ENCODE assay signal across 10 cellular contexts in the genomic region with DNA sequence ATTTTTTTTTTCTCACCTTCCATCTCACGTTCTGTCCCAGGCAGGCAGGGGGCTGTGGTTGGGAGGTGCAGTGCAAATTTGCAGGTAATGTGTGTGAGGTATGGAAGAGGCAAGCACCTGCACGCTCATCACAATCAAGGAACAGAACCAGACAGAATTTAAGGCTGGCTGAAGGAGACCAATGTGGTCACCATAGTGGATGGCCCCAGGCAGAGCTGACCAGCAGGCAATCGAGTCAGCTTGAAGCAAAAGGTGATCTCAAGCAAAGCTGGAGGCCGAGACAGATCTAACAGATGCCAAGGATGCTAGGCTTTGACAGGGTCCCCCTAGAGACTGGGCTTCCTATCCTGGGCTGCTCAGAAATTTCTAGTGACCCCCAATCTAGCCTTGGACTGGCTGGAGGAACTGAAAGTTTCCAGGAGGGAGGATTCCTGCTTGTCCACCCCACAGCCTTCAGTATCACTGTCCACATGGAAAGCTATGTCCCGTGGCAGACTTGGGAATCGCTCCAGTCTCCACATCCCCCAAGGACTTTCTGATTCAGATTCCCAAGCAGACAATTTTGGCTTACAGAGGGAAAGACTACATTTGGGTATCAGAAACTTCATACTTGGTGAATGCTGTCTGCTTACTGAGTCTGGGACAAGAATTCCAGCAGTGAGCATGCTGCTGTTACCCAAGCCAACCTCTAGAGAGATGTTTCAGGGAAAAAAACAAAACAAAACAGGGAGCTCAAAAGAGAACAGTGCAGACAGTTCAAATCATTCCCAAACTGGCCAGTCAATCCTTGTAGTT. TPM values are rescaled to one million over a fixed set of nuclear protein-coding genes. Genes with fewer than 3 reads are reported as not detected.
DNase-seq lines count a peak whose midpoint lies in the region; ATAC-seq and TF ChIP-seq lines count a peak whose summit lies in the region.
"Had no signal": no experiment of that assay in that cellular context is flagged by ENCODE, and none has a peak within 500 bp of the region (broad histone marks: within the 10 kb centered on the region; RNA-seq: fewer than 3 reads in every experiment).

No MANE protein-coding gene starts in this region.

- H3K9me3 Mint-ChIP-seq in endothelial cell (ENCODE audit: unreplicated experiment): no peaks in the 10 kb centered on the region

- H2AFZ ChIP-seq in PC-3 (ENCODE audit: low read length): no peak overlapping the region

- H3K4me1 ChIP-seq in PC-3 (ENCODE audit: insufficient read depth, low read length) (peaks cover 49% of the 10 kb centered on the region), muscle layer of colon (ENCODE audit: insufficient read depth, low read length) (peaks cover 30% of the 10 kb centered on the region), aorta (ENCODE audit: control insufficient read depth in 1 of 2, insufficient read depth in 2 of 2, low read length in 2 of 2) (no peaks in the 10 kb centered on the region)

- H3K27ac Mint-ChIP-seq in endothelial cell (ENCODE audit: unreplicated experiment): no peak overlapping the region

- H3K36me3 Mint-ChIP-seq in endothelial cell (ENCODE audit: low read depth, unreplicated experiment): no peaks in the 10 kb centered on the region

- H3F3A ChIP-seq in PC-3 (ENCODE audit: low read length, unreplicated experiment): peaks cover 17% of the 10 kb centered on the region

- H3K79me2 ChIP-seq in PC-3 (ENCODE audit: low read length): no peaks in the 10 kb centered on the region

- H3K27me3 Mint-ChIP-seq in endothelial cell (ENCODE audit: unreplicated experiment): peaks cover 2% of the 10 kb centered on the region

- H3K4me3 Mint-ChIP-seq in endothelial cell (ENCODE audit: unreplicated experiment): no peak overlapping the region

- H3K27me3 ChIP-seq in PC-3 (ENCODE audit: low read length) (no peaks in the 10 kb centered on the region), muscle layer of colon (ENCODE audit: control insufficient read depth in 1 of 2, insufficient read depth in 2 of 2, low read length in 2 of 2) (no peaks in the 10 kb centered on the region), aorta (ENCODE audit: control insufficient read depth in 1 of 2, insufficient read depth in 2 of 2, low read length in 1 of 2) (no peaks in the 10 kb centered on the region), dorsolateral prefrontal cortex (no peaks in the 10 kb centered on the region)

- DNase-seq in PC-3: peak; percentile 17
- DNase-seq in epithelial cell of prostate (ENCODE audit: low read depth, low spot score): no peak
- DNase-seq in aorta: no peak
- no peak for DNase-seq in endothelial cell (ENCODE audit: low spot score)
- DNase-seq in dorsolateral prefrontal cortex: no peak
- DNase-seq: DND-41, NCI-H1694 treated with DMSO at 0.1 percent for 48 hours had no signal

- H3K9ac ChIP-seq in PC-3 (ENCODE audit: low read length): no peak overlapping the region
- no peak overlapping the region for H3K9ac ChIP-seq in muscle layer of colon (ENCODE audit: low read length)

- CTCF ChIA-PET in PC-3 (lab: Charles Lee): interaction anchor here (1.0 kb wide), 1 partner anchor 43 kb away, joined by 4 read pairs; no protein-coding TSS in a partner anchor

- POLR2A ChIA-PET in PC-3 (lab: Charles Lee; ENCODE audit: unreplicated experiment): no interaction called here

- TF ChIP-seq CTCF in PC-3 (conservative IDR thresholded peaks at IDR 0.05; ENCODE audit: low read depth, low read length) (no peak), endothelial cell (IDR thresholded peaks at IDR 0.05; ENCODE audit: unreplicated experiment) (no peak), dorsolateral prefrontal cortex (IDR thresholded peaks at IDR 0.05 in 54 of 56, conservative IDR thresholded peaks at IDR 0.05 in 2 of 56; ENCODE audit: low read depth in 1 of 56, partially characterized antibody in 56 of 56) (peak in 6 of 56 donors; percentile 8 to 34 (median 17))

- no peaks in the 10 kb centered on the region for H3K36me3 ChIP-seq in PC-3 (ENCODE audit: low read depth, low read length)
- no peaks in the 10 kb centered on the region for H3K36me3 ChIP-seq in muscle layer of colon (ENCODE audit: insufficient read depth, low read length)
- no peaks in the 10 kb centered on the region for H3K36me3 ChIP-seq in aorta (ENCODE audit: control insufficient read depth in 1 of 2, insufficient read depth in 2 of 2, low read length in 1 of 2)

- peaks cover 5% of the 10 kb centered on the region for H3K4me1 Mint-ChIP-seq in endothelial cell (ENCODE audit: unreplicated experiment)

- ATAC-seq in PC-3: no peak
- ATAC-seq in aorta (ENCODE audit: low FRiP score): peak; percentile 48
- no peak for ATAC-seq in GM18868 (IDR thresholded peaks at IDR 0.05; ENCODE audit: unreplicated experiment)
- ATAC-seq: left lobe of liver had no signal

- H3K4me2 ChIP-seq in PC-3 (ENCODE audit: low read length): peak overlapping the region; percentile 86

- intact Hi-C loops in PC-3 (cut with micrococcal nuclease): loop anchor here (2.0 kb wide), 1 partner anchor 43 kb away; a partner anchor contains a TSS
- intact Hi-C loops in aorta (cut with DNase I): loop anchor here in 1 of 2 donors (5.0 kb wide), 2 partner anchors 34 to 121 kb away; no protein-coding TSS in a partner anchor
- intact Hi-C loops in dorsolateral prefrontal cortex (cut with DNase I): loop anchor here in 1 of 2 donors (10.0 kb wide), 1 partner anchor 289 kb away; no protein-coding TSS in a partner anchor

- H3K27ac ChIP-seq in PC-3 (ENCODE audit: low read length) (peak overlapping the region; percentile 97), epithelial cell of prostate (peak overlapping the region; percentile 98), muscle layer of colon (ENCODE audit: low read depth, low read length) (peak overlapping the region; percentile 31), aorta (ENCODE audit: low read depth in 1 of 2, low read length in 2 of 2) (peak overlapping the region in 1 of 2 donors; percentile 78), dorsolateral prefrontal cortex (peak overlapping the region in 26 of 59 donors; percentile 3 to 78 (median 47))

- no TSS peak for BruUV-seq in PC-3 (replicated peaks; lab: Mats Ljungman, UMichigan)

- H3K9me3 ChIP-seq in PC-3 (ENCODE audit: low read length) (no peaks in the 10 kb centered on the region), muscle layer of colon (ENCODE audit: low read length) (no peaks in the 10 kb centered on the region), aorta (ENCODE audit: control insufficient read depth, low read length) (no peaks in the 10 kb centered on the region)

- H3K9me2 ChIP-seq in PC-3 (replicated peaks; ENCODE audit: low read length): no peaks in the 10 kb centered on the region

- H4K20me1 ChIP-seq in PC-3 (ENCODE audit: low read length): no peaks in the 10 kb centered on the region

- WGBS in aorta, 2 donors: 60 to 66% methylated on average over 6 of the region's 6 CpGs

- H3K4me3 ChIP-seq in PC-3 (ENCODE audit: low read length): no peak overlapping the region
- no peak overlapping the region for H3K4me3 ChIP-seq in muscle layer of colon (ENCODE audit: low read depth in 1 of 2, low read length in 2 of 2)
- no peak overlapping the region for H3K4me3 ChIP-seq in aorta (ENCODE audit: low read length in 2 of 2)
- H3K4me3 ChIP-seq in dorsolateral prefrontal cortex: no peak overlapping the region

RNA-seq across cellular contexts. Expression of a gene that starts 9.0 kb away (rescaled TPM):
- total RNA-seq in PC-3 (2014; rRNA removed): 23.7 and 27.8 TPM in 2 replicates
- total RNA-seq in aorta: 100 to 1,000 TPM; 114 to 123 TPM
- 10 to 100 TPM in 1 of 2 donors, 1 to 10 TPM in 1; 3.9 to 15.0 TPM for polyA plus RNA-seq in aorta
- total RNA-seq in endothelial cell (ENCODE audit: unreplicated experiment): 54.3 TPM
- total RNA-seq in dorsolateral prefrontal cortex: 100 to 1,000 TPM; 126 to 274 (median 183) TPM

RNA-seq across cellular contexts. Expression of a gene that starts 44.4 kb away (rescaled TPM):
- 30.6 and 51.3 TPM in 2 replicates for total RNA-seq in PC-3 (2014; rRNA removed)
- 10 to 100 TPM; 28.5 to 34.1 TPM for total RNA-seq in aorta
- polyA plus RNA-seq in aorta: 10 to 100 TPM; 10.9 to 14.5 TPM
- 49.7 TPM for total RNA-seq in endothelial cell (ENCODE audit: unreplicated experiment)
- total RNA-seq in dorsolateral prefrontal cortex: 10 to 100 TPM; 40.8 to 77.7 (median 61.3) TPM
